ENCODE assay signal across 12 cellular contexts in genomic region chr9:4814913-4815312, GRCh38. TPM values are rescaled to one million over a fixed set of nuclear protein-coding genes. Genes with fewer than 3 reads are reported as not detected.
A peak's percentile ranks its signal among the peaks of the same experiment; 100 is the strongest.
DNase-seq lines count a peak whose midpoint lies in the region; ATAC-seq, FAIRE-seq and TF ChIP-seq lines count a peak whose summit lies in the region.
"Had no signal": no experiment of that assay in that cellular context is flagged by ENCODE, and none has a peak within 500 bp of the region (broad histone marks: within the 10 kb centered on the region; RNA-seq: fewer than 3 reads in every experiment).

No MANE protein-coding gene starts in this region.

- no peak for DNase-seq in activated CD4-positive, alpha-beta T cell treated with anti-CD3 and anti-CD28 coated beads, Interleukin-2, amount 10 ng/mL, durations not matched to agents 24 days and 14 days
- DNase-seq in activated CD4-positive, alpha-beta T cell treated with anti-CD3 and anti-CD28 coated beads, Interleukin-2, amount 50 U/mL, for 48 hours = no peak
- DNase-seq in OCI-M1 (lab: John Stamatoyannopoulos, UW) (peak; percentile 100), psoas muscle (no peak), D721Med (ENCODE audit: insufficient read length, low spot score) (no peak), medulla oblongata (ENCODE audit: extremely low spot score) (no peak)
- no peak for DNase-seq in naive thymus-derived CD4-positive, alpha-beta T cell
- DNase-seq: cerebellar nuclear complex; NCI-H2029 treated with DMSO at 0.1 percent for 48 hours; Right ventricle myocardium superior; stimulated activated CD8-positive, alpha-beta memory T cell treated with anti-CD3 and anti-CD28 coated beads, Interleukin-4, amount 100 ng/mL, for 48 hours had no signal

- no peaks in the 10 kb centered on the region for H3K36me3 ChIP-seq in psoas muscle (ENCODE audit: insufficient read depth in 1 of 2, low read depth in 1 of 2)
- no peaks in the 10 kb centered on the region for H3K36me3 ChIP-seq in naive thymus-derived CD4-positive, alpha-beta T cell (ENCODE audit: control insufficient read depth in 2 of 3, insufficient read depth in 3 of 3, low read length in 3 of 3)

- no peaks in the 10 kb centered on the region for H3K9me3 ChIP-seq in psoas muscle
- H3K9me3 ChIP-seq in naive thymus-derived CD4-positive, alpha-beta T cell (ENCODE audit: control insufficient read depth in 2 of 3, low read length in 3 of 3) = peaks cover 0 to 3% (median 0%) of the 10 kb centered on the region in 3 experiments

- peak; percentile 37 for ATAC-seq in HG02623 (IDR thresholded peaks at IDR 0.05; ENCODE audit: unreplicated experiment)
- ATAC-seq in psoas muscle = no peak
- ATAC-seq in naive thymus-derived CD4-positive, alpha-beta T cell = no peak

- POLR2A ChIA-PET in naive thymus-derived CD4-positive, alpha-beta T cell (lab: Charles Lee) = no interaction called here

- H3K27ac ChIP-seq in psoas muscle = peak overlapping the region; percentile 38
- H3K27ac ChIP-seq in naive thymus-derived CD4-positive, alpha-beta T cell (ENCODE audit: low read depth, low read length) = no peak overlapping the region

- H3K4me1 Mint-ChIP-seq in activated CD4-positive, alpha-beta T cell treated with anti-CD3 and anti-CD28 coated beads, Interleukin-2, amount 10 ng/mL, durations not matched to agents 24 days and 14 days = peaks cover 31% of the 10 kb centered on the region
- H3K4me1 Mint-ChIP-seq in naive thymus-derived CD4-positive, alpha-beta T cell = peaks cover 13 to 40% (median 38%) of the 10 kb centered on the region in 7 donors

- intact Hi-C loops in activated CD4-positive, alpha-beta T cell treated with anti-CD3 and anti-CD28 coated beads, Interleukin-2, amount 10 ng/mL, durations not matched to agents 24 days and 14 days (cut with micrococcal nuclease) = no loop called here
- intact Hi-C loops in psoas muscle (cut with DNase I) = no loop called here
- intact Hi-C loops in naive thymus-derived CD4-positive, alpha-beta T cell (cut with micrococcal nuclease) = no loop called here

- peaks cover 3% of the 10 kb centered on the region for H3K9me3 Mint-ChIP-seq in activated CD4-positive, alpha-beta T cell treated with anti-CD3 and anti-CD28 coated beads, Interleukin-2, amount 10 ng/mL, durations not matched to agents 24 days and 14 days
- H3K9me3 Mint-ChIP-seq in naive thymus-derived CD4-positive, alpha-beta T cell = peaks cover 0 to 47% (median 12%) of the 10 kb centered on the region in 11 donors

- H3K36me3 Mint-ChIP-seq in activated CD4-positive, alpha-beta T cell treated with anti-CD3 and anti-CD28 coated beads, Interleukin-2, amount 10 ng/mL, durations not matched to agents 24 days and 14 days (ENCODE audit: low read depth) = peaks cover 22% of the 10 kb centered on the region
- peaks cover 0 to 46% (median 30%) of the 10 kb centered on the region in 5 donors for H3K36me3 Mint-ChIP-seq in naive thymus-derived CD4-positive, alpha-beta T cell

- TF ChIP-seq CTCF in psoas muscle (IDR thresholded peaks at IDR 0.05) (no peak), D721Med (IDR thresholded peaks at IDR 0.05; ENCODE audit: insufficient read depth, missing control alignments) (no peak)

- H3K27ac Mint-ChIP-seq in activated CD4-positive, alpha-beta T cell treated with anti-CD3 and anti-CD28 coated beads, Interleukin-2, amount 10 ng/mL, durations not matched to agents 24 days and 14 days = peak overlapping the region; percentile 38
- H3K27ac Mint-ChIP-seq in naive thymus-derived CD4-positive, alpha-beta T cell = peak overlapping the region in 1 of 9 donors; percentile 59

- H3K27me3 Mint-ChIP-seq in activated CD4-positive, alpha-beta T cell treated with anti-CD3 and anti-CD28 coated beads, Interleukin-2, amount 10 ng/mL, durations not matched to agents 24 days and 14 days = no peaks in the 10 kb centered on the region
- H3K27me3 Mint-ChIP-seq in naive thymus-derived CD4-positive, alpha-beta T cell = no peaks in the 10 kb centered on the region

- peaks cover 24% of the 10 kb centered on the region for H3K4me1 ChIP-seq in psoas muscle
- H3K4me1 ChIP-seq in naive thymus-derived CD4-positive, alpha-beta T cell (ENCODE audit: control insufficient read depth in 2 of 2, insufficient read depth in 2 of 2, low read length in 2 of 2) = no peaks in the 10 kb centered on the region

- no peak for FAIRE-seq in D721Med (lab: Jason Lieb, UNC)

- H3K4me3 Mint-ChIP-seq in activated CD4-positive, alpha-beta T cell treated with anti-CD3 and anti-CD28 coated beads, Interleukin-2, amount 10 ng/mL, durations not matched to agents 24 days and 14 days = peak overlapping the region; percentile 0
- H3K4me3 Mint-ChIP-seq in naive thymus-derived CD4-positive, alpha-beta T cell = peak overlapping the region in 2 of 10 donors; percentile 37 to 39

- no peak overlapping the region for H3K4me3 ChIP-seq in psoas muscle
- H3K4me3 ChIP-seq in naive thymus-derived CD4-positive, alpha-beta T cell (ENCODE audit: low read length) = no peak overlapping the region

- CTCF ChIA-PET in naive thymus-derived CD4-positive, alpha-beta T cell (lab: Charles Lee) = interaction anchor here (0.6 kb wide), 1 partner anchor 356 kb away, joined by 4 read pairs; no protein-coding TSS in a partner anchor

- H3K27me3 ChIP-seq in psoas muscle (ENCODE audit: insufficient read depth in 3 of 3, low read length in 2 of 3) = no peaks in the 10 kb centered on the region
- no peaks in the 10 kb centered on the region for H3K27me3 ChIP-seq in naive thymus-derived CD4-positive, alpha-beta T cell (ENCODE audit: control insufficient read depth in 2 of 2, insufficient read depth in 2 of 2, low read length in 2 of 2)

RNA-seq across cellular contexts. Expression of gene RCL1, which starts 22.2 kb away (rescaled TPM):
- 44.1 and 44.6 TPM in 2 replicates for total RNA-seq in activated CD4-positive, alpha-beta T cell treated with anti-CD3 and anti-CD28 coated beads, Interleukin-2, amount 10 ng/mL, durations not matched to agents 24 days and 14 days
- total RNA-seq in psoas muscle = 10 to 100 TPM; 16.0 to 29.5 (median 17.9) TPM
- 10 to 100 TPM in 2 of 3 donors, 1 to 10 TPM in 1; 8.9 to 13.2 (median 10.7) TPM for polyA plus RNA-seq in psoas muscle
- total RNA-seq in naive thymus-derived CD4-positive, alpha-beta T cell = 10 to 100 TPM; 21.5 to 39.4 (median 23.4) TPM
- polyA plus RNA-seq in naive thymus-derived CD4-positive, alpha-beta T cell = 10 to 100 TPM; 24.2 to 24.7 TPM
